Comparison of ENCODE assay signal across 29 cellular contexts in the genomic region with DNA sequence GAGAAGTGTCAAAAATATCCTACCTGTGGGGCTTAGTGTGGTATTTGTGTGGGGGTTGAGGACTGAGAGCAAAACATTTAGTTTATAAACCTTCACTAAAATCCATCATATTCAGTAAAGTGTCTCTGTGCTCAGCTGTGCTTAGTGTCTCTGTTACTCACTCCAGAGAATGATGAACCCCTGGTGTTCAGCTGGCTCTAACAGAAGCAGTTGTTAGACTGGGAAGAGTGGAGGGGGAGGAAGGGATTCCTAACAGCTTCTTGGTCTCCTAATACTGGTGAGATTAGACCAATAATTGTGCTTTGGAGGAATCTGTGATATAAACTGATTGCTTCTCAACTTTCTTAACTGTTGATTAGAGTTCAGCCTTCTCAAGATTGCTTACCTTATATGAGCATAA.
DNase-seq lines count a peak whose midpoint lies in the region; ATAC-seq and TF ChIP-seq lines count a peak whose summit lies in the region.
"Had no signal": no experiment of that assay in that cellular context is flagged by ENCODE, and none has a peak within 500 bp of the region (broad histone marks: within the 10 kb centered on the region; RNA-seq: fewer than 3 reads in every experiment).

No MANE protein-coding gene starts in this region.

- TF ChIP-seq CTCF in OCI-LY3 (IDR thresholded peaks at IDR 0.05; ENCODE audit: low read depth, low read length) (no peak), glutamatergic neuron (IDR thresholded peaks at IDR 0.05; ENCODE audit: partially characterized antibody, unreplicated experiment) (no peak), lower lobe of right lung (IDR thresholded peaks at IDR 0.05) (no peak)

- no peaks in the 10 kb centered on the region for H3K79me2 ChIP-seq in OCI-LY3 (ENCODE audit: low read length)

- H3K4me3 Mint-ChIP-seq in glutamatergic neuron (ENCODE audit: unreplicated experiment): no peak overlapping the region
- no peak overlapping the region for H3K4me3 Mint-ChIP-seq in T-helper 2 cell treated with Interferon-gamma antibody and Interleukin-4, amounts not matched to agents 5 μg/mL and 100 μg/mL, for 36 hours
- H3K4me3 Mint-ChIP-seq: activated B cell treated with CpG ODN at 0.5 μM for 24 hours; activated CD4-positive, alpha-beta T cell treated with anti-CD3 and anti-CD28 coated beads, Interleukin-2, amount 10 ng/mL, durations not matched to agents 7 days and 5 days; activated T-cell treated with anti-CD3 and anti-CD28 coated beads, Interleukin-2, amount 50 U/mL, for 4 hours; central memory CD8-positive, alpha-beta T cell; dendritic cell treated with granulocyte-macrophage colony-stimulating factor and Interleukin-4, amounts not matched to agents 40 ng/mL and 50 ng/mL, for 4 days had no signal

- no peaks in the 10 kb centered on the region for H3K36me3 Mint-ChIP-seq in glutamatergic neuron (ENCODE audit: unreplicated experiment)
- no peaks in the 10 kb centered on the region for H3K36me3 Mint-ChIP-seq in T-helper 2 cell treated with Interferon-gamma antibody and Interleukin-4, amounts not matched to agents 5 μg/mL and 100 μg/mL, for 36 hours (ENCODE audit: low read depth)

- H3K27ac ChIP-seq in OCI-LY3 (ENCODE audit: low read length): no peak overlapping the region
- no peak overlapping the region for H3K27ac ChIP-seq in neuronal stem cell (replicated peaks; ENCODE audit: low read length)
- no peak overlapping the region for H3K27ac ChIP-seq in lower lobe of right lung
- H3K27ac ChIP-seq: C4-2B, esophagus muscularis mucosa, heart right ventricle, pancreas, SJSA1, skin epidermis had no signal

- H3K36me3 ChIP-seq in H7 (replicated peaks; ENCODE audit: control insufficient read depth, insufficient read depth, low read length) (no peaks in the 10 kb centered on the region), OCI-LY3 (replicated peaks; ENCODE audit: low read depth, low read length) (no peaks in the 10 kb centered on the region), neuronal stem cell (replicated peaks in 1 of 2; ENCODE audit: control insufficient read depth in 2 of 2, insufficient read depth in 2 of 2, low read length in 2 of 2) (no peaks in the 10 kb centered on the region), lower lobe of right lung (no peaks in the 10 kb centered on the region)
- H3K36me3 ChIP-seq: esophagus muscularis mucosa, heart right ventricle, pancreas, SJSA1 had no signal

- H2AFZ ChIP-seq in OCI-LY3 (ENCODE audit: low read depth, low read length) (peak overlapping the region; percentile 13; the same call in 1 of the 2 replicates), neuronal stem cell (ENCODE audit: low read length) (peak overlapping the region; percentile 60)

- no peak for ATAC-seq in lower lobe of right lung
- ATAC-seq: activated T-cell treated with anti-CD3 and anti-CD28 coated beads, Interleukin-2, amount 50 U/mL, for 4 hours; heart right ventricle; pancreas; stimulated activated naive CD8-positive, alpha-beta T cell treated with anti-CD3 and anti-CD28 coated beads, Interleukin-15, Interleukin-2, amounts not matched to agents 100 U/mL and 50 U/mL, for 24 hours had no signal

- H3K4me1 ChIP-seq in OCI-LY3 (ENCODE audit: low read length) (no peaks in the 10 kb centered on the region), neuronal stem cell (ENCODE audit: control insufficient read depth in 2 of 2, insufficient read depth in 1 of 2, low read depth in 1 of 2, low read length in 2 of 2) (peaks cover 0 to 2% of the 10 kb centered on the region in 2 donors), lower lobe of right lung (no peaks in the 10 kb centered on the region)
- H3K4me1 ChIP-seq: Caco-2, esophagus muscularis mucosa, heart right ventricle, pancreas, SJSA1 had no signal

- H3K9ac ChIP-seq in OCI-LY3 (ENCODE audit: low read length): no peak overlapping the region
- no peak overlapping the region for H3K9ac ChIP-seq in neuronal stem cell (ENCODE audit: low read depth, low read length, poor library complexity)

- H2BK15ac ChIP-seq in neuronal stem cell (ENCODE audit: low read length): no peak overlapping the region

- H3K27me3 ChIP-seq in H7 (ENCODE audit: control insufficient read depth, insufficient read depth, low read length): no peaks in the 10 kb centered on the region
- H3K27me3 ChIP-seq in OCI-LY3 (ENCODE audit: low read depth, low read length): no peaks in the 10 kb centered on the region
- no peaks in the 10 kb centered on the region for H3K27me3 ChIP-seq in neuronal stem cell (ENCODE audit: control insufficient read depth in 3 of 3, insufficient read depth in 3 of 3, low read depth in 1 of 3, low read length in 3 of 3)
- no peaks in the 10 kb centered on the region for H3K27me3 ChIP-seq in lower lobe of right lung (ENCODE audit: low read depth)
- H3K27me3 ChIP-seq: esophagus muscularis mucosa, heart right ventricle, pancreas, SJSA1 had no signal

- intact Hi-C loops in lower lobe of right lung (cut with DNase I): no loop called here

- H2BK5ac ChIP-seq in neuronal stem cell (ENCODE audit: low read length): no peak overlapping the region

- H3K4me2 ChIP-seq in OCI-LY3 (ENCODE audit: low read length) (no peak overlapping the region), neuronal stem cell (ENCODE audit: insufficient read depth, low read length, poor library complexity, severe bottlenecking) (no peak overlapping the region)

- H3K4me1 Mint-ChIP-seq in glutamatergic neuron (ENCODE audit: low read depth, unreplicated experiment): peaks cover 3% of the 10 kb centered on the region
- H3K4me1 Mint-ChIP-seq in T-helper 2 cell treated with Interferon-gamma antibody and Interleukin-4, amounts not matched to agents 5 μg/mL and 100 μg/mL, for 36 hours (ENCODE audit: low read depth): no peaks in the 10 kb centered on the region
- H3K4me1 Mint-ChIP-seq: activated B cell treated with CpG ODN at 0.5 μM for 24 hours; activated CD4-positive, alpha-beta T cell treated with anti-CD3 and anti-CD28 coated beads, Interleukin-2, amount 10 ng/mL, durations not matched to agents 7 days and 5 days; central memory CD8-positive, alpha-beta T cell had no signal

- peak overlapping the region; percentile 50 for H3K27ac Mint-ChIP-seq in glutamatergic neuron (ENCODE audit: unreplicated experiment)
- no peak overlapping the region for H3K27ac Mint-ChIP-seq in T-helper 2 cell treated with Interferon-gamma antibody and Interleukin-4, amounts not matched to agents 5 μg/mL and 100 μg/mL, for 36 hours
- H3K27ac Mint-ChIP-seq: activated B cell treated with CpG ODN at 0.5 μM for 24 hours; activated CD4-positive, alpha-beta T cell treated with anti-CD3 and anti-CD28 coated beads, Interleukin-2, amount 10 ng/mL, durations not matched to agents 7 days and 5 days; dendritic cell treated with granulocyte-macrophage colony-stimulating factor and Interleukin-4, amounts not matched to agents 40 ng/mL and 50 ng/mL, for 4 days had no signal

- H4K91ac ChIP-seq in neuronal stem cell (ENCODE audit: low read depth, low read length, poor library complexity): no peak overlapping the region

- no peak overlapping the region for H2BK12ac ChIP-seq in neuronal stem cell (ENCODE audit: low read length)

- no peaks in the 10 kb centered on the region for H3K9me3 ChIP-seq in OCI-LY3 (ENCODE audit: insufficient read depth, low read length)
- H3K9me3 ChIP-seq in neuronal stem cell (replicated peaks in 1 of 2; ENCODE audit: control insufficient read depth in 2 of 2, insufficient read depth in 1 of 2, low read depth in 1 of 2, low read length in 2 of 2): no peaks in the 10 kb centered on the region
- no peaks in the 10 kb centered on the region for H3K9me3 ChIP-seq in lower lobe of right lung
- H3K9me3 ChIP-seq: Caco-2, esophagus muscularis mucosa, heart right ventricle, pancreas, SJSA1 had no signal

- peaks cover 2% of the 10 kb centered on the region for H3K27me3 Mint-ChIP-seq in glutamatergic neuron (ENCODE audit: unreplicated experiment)
- no peaks in the 10 kb centered on the region for H3K27me3 Mint-ChIP-seq in T-helper 2 cell treated with Interferon-gamma antibody and Interleukin-4, amounts not matched to agents 5 μg/mL and 100 μg/mL, for 36 hours (ENCODE audit: low read depth)
- H3K27me3 Mint-ChIP-seq: activated B cell treated with CpG ODN at 0.5 μM for 24 hours; activated CD4-positive, alpha-beta T cell treated with anti-CD3 and anti-CD28 coated beads, Interleukin-2, amount 10 ng/mL, durations not matched to agents 7 days and 5 days; central memory CD8-positive, alpha-beta T cell; dendritic cell treated with granulocyte-macrophage colony-stimulating factor and Interleukin-4, amounts not matched to agents 40 ng/mL and 50 ng/mL, for 4 days had no signal

- no peaks in the 10 kb centered on the region for H3K79me1 ChIP-seq in neuronal stem cell (ENCODE audit: low read depth, low read length)

- no peaks in the 10 kb centered on the region for H4K20me1 ChIP-seq in OCI-LY3 (ENCODE audit: insufficient read depth, low read length)

- H3K9me3 Mint-ChIP-seq in glutamatergic neuron (ENCODE audit: unreplicated experiment): peaks cover 1% of the 10 kb centered on the region
- H3K9me3 Mint-ChIP-seq in T-helper 2 cell treated with Interferon-gamma antibody and Interleukin-4, amounts not matched to agents 5 μg/mL and 100 μg/mL, for 36 hours: peaks cover 22% of the 10 kb centered on the region
- H3K9me3 Mint-ChIP-seq: activated B cell treated with CpG ODN at 0.5 μM for 24 hours; dendritic cell treated with granulocyte-macrophage colony-stimulating factor and Interleukin-4, amounts not matched to agents 40 ng/mL and 50 ng/mL, for 4 days had no signal

- DNase-seq in H7: peak; percentile 16
- no peak for DNase-seq in glutamatergic neuron
- no peak for DNase-seq in neuronal stem cell (ENCODE audit: low spot score)
- no peak for DNase-seq in lower lobe of right lung
- DNase-seq in T-helper 2 cell treated with Interferon-gamma antibody and Interleukin-4, amounts not matched to agents 5 μg/mL and 100 μg/mL, for 36 hours (ENCODE audit: low spot score): no peak
- no peak for DNase-seq in NCI-H187 (lab: John Stamatoyannopoulos, UW)
- DNase-seq in NCI-H1417 treated with DMSO at 0.1 percent for 48 hours (lab: John Stamatoyannopoulos, UW): no peak
- DNase-seq: activated B cell treated with CpG ODN at 0.5 μM for 24 hours; activated CD4-positive, alpha-beta T cell treated with anti-CD3 and anti-CD28 coated beads, Interleukin-2, amount 10 ng/mL, durations not matched to agents 7 days and 5 days; activated T-cell treated with anti-CD3 and anti-CD28 coated beads, Interleukin-2, amount 50 U/mL, for 4 hours; Caco-2; foreskin melanocyte; GDM1; heart right ventricle; Kasumi-1; mammary epithelial cell; MV-4-11; NCI-H1694 treated with DMSO at 0.1 percent for 48 hours; NCI-H524 treated with DMSO at 0.1 percent for 48 hours; pancreas; retina; stimulated activated naive CD8-positive, alpha-beta T cell treated with anti-CD3 and anti-CD28 coated beads, Interleukin-15, Interleukin-2, amounts not matched to agents 100 U/mL and 50 U/mL, for 24 hours had no signal

- H3K4ac ChIP-seq in neuronal stem cell (ENCODE audit: low read length): no peak overlapping the region

- H2AK5ac ChIP-seq in neuronal stem cell (ENCODE audit: low read depth, low read length): no peak overlapping the region

- no peak overlapping the region for H3K18ac ChIP-seq in neuronal stem cell (ENCODE audit: low read length)

- H3K4me3 ChIP-seq in H7 (ENCODE audit: insufficient read depth, low read depth, low read length) (no peak overlapping the region), OCI-LY3 (ENCODE audit: low read length) (no peak overlapping the region), neuronal stem cell (ENCODE audit: low read length in 2 of 2) (no peak overlapping the region), lower lobe of right lung (no peak overlapping the region)
- H3K4me3 ChIP-seq: esophagus muscularis mucosa, heart right ventricle, pancreas, SJSA1, skin epidermis had no signal

- H2BK120ac ChIP-seq in neuronal stem cell (ENCODE audit: low read depth, low read length): no peak overlapping the region

- no peak overlapping the region for H3K23ac ChIP-seq in neuronal stem cell (ENCODE audit: low read depth, low read length, poor library complexity)

- no peak overlapping the region for H3K14ac ChIP-seq in neuronal stem cell (ENCODE audit: low read length)

- no peak overlapping the region for H4K8ac ChIP-seq in neuronal stem cell (ENCODE audit: low read depth, low read length)
